ENCODE assay signal across 13 cellular contexts in genomic region chr5:138029501-138029900, GRCh38. TPM values are rescaled to one million over a fixed set of nuclear protein-coding genes. Genes with fewer than 3 reads are reported as not detected.
DNase-seq lines count a peak whose midpoint lies in the region; ATAC-seq lines count a peak whose summit lies in the region.
"Had no signal": no experiment of that assay in that cellular context is flagged by ENCODE, and none has a peak within 500 bp of the region (broad histone marks: within the 10 kb centered on the region; RNA-seq: fewer than 3 reads in every experiment).

No MANE protein-coding gene starts in this region.

- H3K27ac Mint-ChIP-seq in T-helper 2 cell treated with Interferon-gamma antibody and Interleukin-4, amounts not matched to agents 5 μg/mL and 100 μg/mL, for 36 hours: peak overlapping the region; percentile 70
- peak overlapping the region; percentile 19 for H3K27ac Mint-ChIP-seq in activated T-helper 1 cell treated with anti-CD3 and anti-CD28 coated beads, Interleukin-12 subunit alpha, Interleukin-12 subunit beta, Interleukin-2, Interleukin-4 antibody, amounts not matched to agents 30 ng/mL and 10 ng/mL and 1 ng/mL, durations not matched to agents 14 hours and 24 hours and 36 hours
- H3K27ac Mint-ChIP-seq in natural killer cell treated with Interleukin-12 subunit alpha and Interleukin-12 subunit beta and Interleukin-15 and Interleukin-18, amount 100 ng/mL, for 72 hours: peak overlapping the region; percentile 94 to 96

- ATAC-seq in GM18517 (IDR thresholded peaks at IDR 0.05; ENCODE audit: unreplicated experiment): peak; percentile 26
- ATAC-seq in natural killer cell treated with Interleukin-12 subunit alpha and Interleukin-12 subunit beta and Interleukin-15 and Interleukin-18, amount 100 ng/mL, for 72 hours: no peak
- ATAC-seq in GM21447 (IDR thresholded peaks at IDR 0.05; ENCODE audit: unreplicated experiment): no peak
- ATAC-seq: activated naive CD4-positive, alpha-beta T cell treated with anti-CD3 and anti-CD28 coated beads, Interleukin-2, amount 50 U/mL, for 72 hours; heart right ventricle had no signal

- no peaks in the 10 kb centered on the region for H3K9me3 Mint-ChIP-seq in T-helper 2 cell treated with Interferon-gamma antibody and Interleukin-4, amounts not matched to agents 5 μg/mL and 100 μg/mL, for 36 hours
- H3K9me3 Mint-ChIP-seq in activated T-helper 1 cell treated with anti-CD3 and anti-CD28 coated beads, Interleukin-12 subunit alpha, Interleukin-12 subunit beta, Interleukin-2, Interleukin-4 antibody, amounts not matched to agents 30 ng/mL and 10 ng/mL and 1 ng/mL, durations not matched to agents 14 hours and 24 hours and 36 hours: no peaks in the 10 kb centered on the region
- H3K9me3 Mint-ChIP-seq in natural killer cell treated with Interleukin-12 subunit alpha and Interleukin-12 subunit beta and Interleukin-15 and Interleukin-18, amount 100 ng/mL, for 72 hours: no peaks in the 10 kb centered on the region
- H3K9me3 Mint-ChIP-seq: activated naive CD4-positive, alpha-beta T cell treated with anti-CD3 and anti-CD28 coated beads, Interleukin-2, amount 50 U/mL, for 72 hours had no signal

- peaks cover 52% of the 10 kb centered on the region for H3K4me1 Mint-ChIP-seq in T-helper 2 cell treated with Interferon-gamma antibody and Interleukin-4, amounts not matched to agents 5 μg/mL and 100 μg/mL, for 36 hours (ENCODE audit: low read depth)
- peaks cover 62% of the 10 kb centered on the region for H3K4me1 Mint-ChIP-seq in activated T-helper 1 cell treated with anti-CD3 and anti-CD28 coated beads, Interleukin-12 subunit alpha, Interleukin-12 subunit beta, Interleukin-2, Interleukin-4 antibody, amounts not matched to agents 30 ng/mL and 10 ng/mL and 1 ng/mL, durations not matched to agents 14 hours and 24 hours and 36 hours (ENCODE audit: low read depth)
- peaks cover 49 to 58% of the 10 kb centered on the region in 2 donors for H3K4me1 Mint-ChIP-seq in natural killer cell treated with Interleukin-12 subunit alpha and Interleukin-12 subunit beta and Interleukin-15 and Interleukin-18, amount 100 ng/mL, for 72 hours (ENCODE audit: low read depth in 2 of 2)

- peak overlapping the region; percentile 57 for H3K4me3 Mint-ChIP-seq in T-helper 2 cell treated with Interferon-gamma antibody and Interleukin-4, amounts not matched to agents 5 μg/mL and 100 μg/mL, for 36 hours
- H3K4me3 Mint-ChIP-seq in activated T-helper 1 cell treated with anti-CD3 and anti-CD28 coated beads, Interleukin-12 subunit alpha, Interleukin-12 subunit beta, Interleukin-2, Interleukin-4 antibody, amounts not matched to agents 30 ng/mL and 10 ng/mL and 1 ng/mL, durations not matched to agents 14 hours and 24 hours and 36 hours: peak overlapping the region; percentile 60
- peak overlapping the region; percentile 99 for H3K4me3 Mint-ChIP-seq in natural killer cell treated with Interleukin-12 subunit alpha and Interleukin-12 subunit beta and Interleukin-15 and Interleukin-18, amount 100 ng/mL, for 72 hours

- DNase-seq in T-helper 2 cell treated with Interferon-gamma antibody and Interleukin-4, amounts not matched to agents 5 μg/mL and 100 μg/mL, for 36 hours (ENCODE audit: low spot score): no peak
- DNase-seq in T-helper 2 cell (no peak), NCI-H2081 (lab: John Stamatoyannopoulos, UW) (no peak), DMS153 (lab: John Stamatoyannopoulos, UW) (no peak)
- no peak for DNase-seq in activated T-helper 1 cell treated with anti-CD3 and anti-CD28 coated beads, Interleukin-12 subunit alpha, Interleukin-12 subunit beta, Interleukin-2, Interleukin-4 antibody, amounts not matched to agents 30 ng/mL and 10 ng/mL and 1 ng/mL, durations not matched to agents 14 hours and 24 hours and 36 hours (ENCODE audit: low spot score)
- no peak for DNase-seq in natural killer cell treated with Interleukin-12 subunit alpha and Interleukin-12 subunit beta and Interleukin-15 and Interleukin-18, amount 100 ng/mL, for 72 hours (ENCODE audit: low spot score)
- DNase-seq: activated CD4-positive, alpha-beta T cell treated with anti-CD3 and anti-CD28 coated beads for 48 hours; erythroblast; heart right ventricle had no signal

- no peaks in the 10 kb centered on the region for H3K27me3 Mint-ChIP-seq in T-helper 2 cell treated with Interferon-gamma antibody and Interleukin-4, amounts not matched to agents 5 μg/mL and 100 μg/mL, for 36 hours (ENCODE audit: low read depth)
- no peaks in the 10 kb centered on the region for H3K27me3 Mint-ChIP-seq in activated T-helper 1 cell treated with anti-CD3 and anti-CD28 coated beads, Interleukin-12 subunit alpha, Interleukin-12 subunit beta, Interleukin-2, Interleukin-4 antibody, amounts not matched to agents 30 ng/mL and 10 ng/mL and 1 ng/mL, durations not matched to agents 14 hours and 24 hours and 36 hours (ENCODE audit: insufficient read depth)
- no peaks in the 10 kb centered on the region for H3K27me3 Mint-ChIP-seq in natural killer cell treated with Interleukin-12 subunit alpha and Interleukin-12 subunit beta and Interleukin-15 and Interleukin-18, amount 100 ng/mL, for 72 hours

- peaks cover 24% of the 10 kb centered on the region for H3K36me3 Mint-ChIP-seq in T-helper 2 cell treated with Interferon-gamma antibody and Interleukin-4, amounts not matched to agents 5 μg/mL and 100 μg/mL, for 36 hours (ENCODE audit: low read depth)
- peaks cover 5% of the 10 kb centered on the region for H3K36me3 Mint-ChIP-seq in activated T-helper 1 cell treated with anti-CD3 and anti-CD28 coated beads, Interleukin-12 subunit alpha, Interleukin-12 subunit beta, Interleukin-2, Interleukin-4 antibody, amounts not matched to agents 30 ng/mL and 10 ng/mL and 1 ng/mL, durations not matched to agents 14 hours and 24 hours and 36 hours (ENCODE audit: low read depth)
- peaks cover 6% of the 10 kb centered on the region for H3K36me3 Mint-ChIP-seq in natural killer cell treated with Interleukin-12 subunit alpha and Interleukin-12 subunit beta and Interleukin-15 and Interleukin-18, amount 100 ng/mL, for 72 hours

- intact Hi-C loops in activated T-helper 1 cell treated with anti-CD3 and anti-CD28 coated beads, Interleukin-12 subunit alpha, Interleukin-12 subunit beta, Interleukin-2, Interleukin-4 antibody, amounts not matched to agents 30 ng/mL and 10 ng/mL and 1 ng/mL, durations not matched to agents 14 hours and 24 hours and 36 hours (cut with micrococcal nuclease): no loop called here

RNA-seq across cellular contexts. Expression of gene FAM13B, which starts 3.4 kb away (rescaled TPM):
- total RNA-seq in activated T-helper 1 cell treated with anti-CD3 and anti-CD28 coated beads, Interleukin-12 subunit alpha, Interleukin-12 subunit beta, Interleukin-2, Interleukin-4 antibody, amounts not matched to agents 30 ng/mL and 10 ng/mL and 1 ng/mL, durations not matched to agents 14 hours and 24 hours and 36 hours: 17.2 and 22.3 TPM in 2 replicates
- 10 to 100 TPM; 43.1 to 50.4 TPM for total RNA-seq in natural killer cell treated with Interleukin-12 subunit alpha and Interleukin-12 subunit beta and Interleukin-15 and Interleukin-18, amount 100 ng/mL, for 72 hours

RNA-seq across cellular contexts. Expression of gene WNT8A, which starts 54.3 kb away (rescaled TPM):
- total RNA-seq in activated T-helper 1 cell treated with anti-CD3 and anti-CD28 coated beads, Interleukin-12 subunit alpha, Interleukin-12 subunit beta, Interleukin-2, Interleukin-4 antibody, amounts not matched to agents 30 ng/mL and 10 ng/mL and 1 ng/mL, durations not matched to agents 14 hours and 24 hours and 36 hours: not detected in 2 replicates
- total RNA-seq in natural killer cell treated with Interleukin-12 subunit alpha and Interleukin-12 subunit beta and Interleukin-15 and Interleukin-18, amount 100 ng/mL, for 72 hours: not detected
- total RNA-seq: activated naive CD4-positive, alpha-beta T cell treated with anti-CD3 and anti-CD28 coated beads, Interleukin-2, amount 50 U/mL, for 72 hours; heart right ventricle; skeletal muscle tissue had no signal

Comparison
In these comparisons a context has a peak if more than half of its experiments do, and no peak if none do; other contexts are left out.
1. H3K27ac Mint-ChIP-seq: peak in every context shown above with its lines; median percentile 95 in natural killer cell treated with Interleukin-12 subunit alpha and Interleukin-12 subunit beta and Interleukin-15 and Interleukin-18, amount 100 ng/mL, for 72 hours; 70 in T-helper 2 cell treated with Interferon-gamma antibody and Interleukin-4, amounts not matched to agents 5 μg/mL and 100 μg/mL, for 36 hours; 19 in activated T-helper 1 cell treated with anti-CD3 and anti-CD28 coated beads, Interleukin-12 subunit alpha, Interleukin-12 subunit beta, Interleukin-2, Interleukin-4 antibody, amounts not matched to agents 30 ng/mL and 10 ng/mL and 1 ng/mL, durations not matched to agents 14 hours and 24 hours and 36 hours.